In the genomic region with DNA sequence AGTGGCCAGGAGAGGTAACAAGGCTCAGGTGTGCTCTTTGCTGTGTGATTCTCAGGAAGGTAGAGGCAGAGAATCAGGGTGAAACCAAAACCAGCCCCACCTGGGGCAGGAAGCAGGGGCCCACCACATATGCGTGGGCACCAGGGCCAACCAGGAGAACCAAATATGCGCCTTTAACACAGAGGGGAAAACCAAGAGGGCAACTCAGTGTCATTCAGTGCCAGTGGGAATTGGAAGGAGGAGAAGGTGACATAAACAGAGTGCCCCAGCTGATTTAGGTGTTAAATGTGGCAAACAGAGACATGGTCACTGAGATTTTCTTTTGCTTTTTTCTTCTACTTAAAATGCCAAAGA, we compare ENCODE assay signal across 30 cellular contexts.
"Had no signal": no experiment of that assay in that cellular context is flagged by ENCODE, and none has a peak within 500 bp of the region (broad histone marks: within the 10 kb centered on the region; RNA-seq: fewer than 3 reads in every experiment).

No MANE protein-coding gene starts in this region.

- H3K9ac ChIP-seq: neural progenitor cell, parathyroid adenoma, SK-N-SH had no signal

- H3K9me3 Mint-ChIP-seq: activated naive CD8-positive, alpha-beta T cell treated with anti-CD3 and anti-CD28 coated beads, Interleukin-2, amount 10 ng/mL, durations not matched to agents 7 days and 5 days; activated T-cell treated with anti-CD3 and anti-CD28 coated beads, Interleukin-2, amount 50 U/mL, for 24 hours; dendritic cell treated with granulocyte-macrophage colony-stimulating factor and Interleukin-4, amounts not matched to agents 40 ng/mL and 50 ng/mL, for 4 days; natural killer cell; neural progenitor cell; T-helper 1 cell treated with Interleukin-12 subunit alpha and Interleukin-12 subunit beta and Interleukin-4 antibody, amounts not matched to agents 30 μg/mL and 1 μg/mL, for 36 hours had no signal

- H3K36me3 ChIP-seq: brain microvascular endothelial cell, esophagus squamous epithelium, heart right ventricle, left ventricle myocardium inferior, neural progenitor cell, thoracic aorta, WERI-Rb-1 had no signal

- H3K27me3 ChIP-seq: brain microvascular endothelial cell, esophagus squamous epithelium, neural progenitor cell had no signal

- H3K27ac ChIP-seq: brain microvascular endothelial cell, esophagus squamous epithelium, heart right ventricle, left ventricle myocardium inferior, neural progenitor cell, parathyroid adenoma, psoas muscle, thoracic aorta, WERI-Rb-1 had no signal

- H3K27me3 Mint-ChIP-seq: dendritic cell treated with granulocyte-macrophage colony-stimulating factor and Interleukin-4, amounts not matched to agents 40 ng/mL and 50 ng/mL, for 4 days had no signal

- H3K4me3 Mint-ChIP-seq: activated naive CD8-positive, alpha-beta T cell treated with anti-CD3 and anti-CD28 coated beads, Interleukin-2, amount 10 ng/mL, durations not matched to agents 7 days and 5 days; activated T-cell treated with anti-CD3 and anti-CD28 coated beads, Interleukin-2, amount 50 U/mL, for 24 hours; dendritic cell treated with granulocyte-macrophage colony-stimulating factor and Interleukin-4, amounts not matched to agents 40 ng/mL and 50 ng/mL, for 4 days; natural killer cell; neural progenitor cell; T-helper 1 cell treated with Interleukin-12 subunit alpha and Interleukin-12 subunit beta and Interleukin-4 antibody, amounts not matched to agents 30 μg/mL and 1 μg/mL, for 36 hours had no signal

- H3K9me3 ChIP-seq: esophagus squamous epithelium, heart right ventricle, left ventricle myocardium inferior, psoas muscle, SK-N-SH, thoracic aorta had no signal

- DNase-seq: activated CD8-positive, alpha-beta memory T cell treated with anti-CD3 and anti-CD28 coated beads, Interleukin-2, amount 50 U/mL, for 48 hours; activated naive CD4-positive, alpha-beta T cell; activated naive CD8-positive, alpha-beta T cell treated with anti-CD3 and anti-CD28 coated beads, Interleukin-2, amount 10 ng/mL, durations not matched to agents 7 days and 5 days; activated T-cell treated with anti-CD3 and anti-CD28 coated beads, Interleukin-2, amount 50 U/mL, for 24 hours; amniotic stem cell; brain microvascular endothelial cell; esophagus squamous epithelium; foreskin melanocyte; heart right ventricle; left ventricle myocardium inferior; mesendoderm; natural killer cell; occipital lobe; psoas muscle; SK-N-SH; stimulated activated CD4-positive, alpha-beta T cell treated with anti-CD3 and anti-CD28 coated beads, Interleukin-1b, Interleukin-23, amount 100 ng/mL, for 48 hours; stimulated activated CD4-positive, alpha-beta T cell treated with anti-CD3 and anti-CD28 coated beads, Interleukin-4, amount 100 ng/mL, for 4 hours; stimulated activated naive CD4-positive, alpha-beta T cell treated with Interleukin-2 at 50 U/mL for 16 hours; SW 1271; T-helper 9 cell; trophoblast cell; WERI-Rb-1 had no signal

- H3K36me3 Mint-ChIP-seq: activated naive CD8-positive, alpha-beta T cell treated with anti-CD3 and anti-CD28 coated beads, Interleukin-2, amount 10 ng/mL, durations not matched to agents 7 days and 5 days; natural killer cell; neural progenitor cell had no signal

- H3K4me1 ChIP-seq: esophagus squamous epithelium, heart right ventricle, left ventricle myocardium inferior, neural progenitor cell, parathyroid adenoma, psoas muscle had no signal

- H3K27ac Mint-ChIP-seq: activated naive CD8-positive, alpha-beta T cell treated with anti-CD3 and anti-CD28 coated beads, Interleukin-2, amount 10 ng/mL, durations not matched to agents 7 days and 5 days; activated T-cell treated with anti-CD3 and anti-CD28 coated beads, Interleukin-2, amount 50 U/mL, for 24 hours; dendritic cell treated with granulocyte-macrophage colony-stimulating factor and Interleukin-4, amounts not matched to agents 40 ng/mL and 50 ng/mL, for 4 days; natural killer cell; neural progenitor cell; T-helper 1 cell treated with Interleukin-12 subunit alpha and Interleukin-12 subunit beta and Interleukin-4 antibody, amounts not matched to agents 30 μg/mL and 1 μg/mL, for 36 hours had no signal

- H3K4me3 ChIP-seq: esophagus squamous epithelium, heart right ventricle, left ventricle myocardium inferior, lung, neural progenitor cell, psoas muscle, smooth muscle cell, thoracic aorta had no signal

- ATAC-seq: activated CD4-positive, CD25-positive, alpha-beta regulatory T cell treated with anti-CD3 and anti-CD28 coated beads, Interleukin-2, amount 50 U/mL, for 24 hours; natural killer cell; psoas muscle had no signal
